23 cellular contexts compared by ENCODE assay signal in the genomic region with DNA sequence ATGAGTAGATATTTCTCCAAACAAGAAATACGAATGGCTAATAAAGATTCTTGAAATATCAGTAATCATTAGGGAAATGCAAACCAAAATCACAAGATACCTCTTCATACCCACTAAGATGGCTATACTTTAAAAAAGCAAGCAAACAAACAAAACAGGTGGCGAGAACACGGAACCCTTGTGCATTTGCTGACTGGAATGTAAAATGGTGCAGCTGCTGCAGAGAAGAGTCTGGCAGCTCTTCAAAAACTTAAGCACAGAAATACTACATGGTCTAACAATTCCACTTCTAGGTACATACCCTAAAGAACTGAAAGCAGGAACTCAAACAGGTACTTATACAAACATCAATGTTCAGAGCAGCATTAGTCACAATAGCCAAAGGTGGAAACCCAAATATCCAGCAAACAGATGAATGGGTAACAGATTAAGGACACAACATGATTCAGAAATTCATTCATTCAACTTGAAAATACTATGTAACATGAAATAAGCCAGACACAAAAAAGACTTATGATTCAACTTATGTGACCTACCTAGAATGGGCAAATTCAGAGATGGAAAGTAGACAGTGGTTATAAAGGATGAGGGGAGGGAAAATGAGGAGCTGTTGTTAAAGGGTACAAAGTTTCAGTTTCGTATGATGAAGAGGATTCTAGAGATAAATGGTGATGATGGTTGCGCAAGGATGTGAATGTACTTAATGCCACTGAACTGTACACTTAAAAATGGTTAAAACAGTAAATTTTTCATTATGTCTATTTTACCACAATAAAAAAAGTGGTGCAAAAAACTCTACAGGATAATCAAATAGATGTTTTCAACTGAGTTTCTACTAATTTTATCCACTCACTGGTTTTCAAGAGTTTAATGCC. TPM values are rescaled to one million over a fixed set of nuclear protein-coding genes. Genes with fewer than 3 reads are reported as not detected.
DNase-seq lines count a peak whose midpoint lies in the region; ATAC-seq and TF ChIP-seq lines count a peak whose summit lies in the region.
"Had no signal": no experiment of that assay in that cellular context is flagged by ENCODE, and none has a peak within 500 bp of the region (broad histone marks: within the 10 kb centered on the region; RNA-seq: fewer than 3 reads in every experiment).

No MANE protein-coding gene starts in this region.

- no peak overlapping the region for H3K4me3 Mint-ChIP-seq in activated CD4-positive, alpha-beta T cell treated with anti-CD3 and anti-CD28 coated beads, Interleukin-2, amount 10 ng/mL, durations not matched to agents 24 days and 14 days
- no peak overlapping the region for H3K4me3 Mint-ChIP-seq in activated T-helper 1 cell treated with anti-CD3 and anti-CD28 coated beads, Interleukin-12 subunit alpha, Interleukin-12 subunit beta, Interleukin-2, Interleukin-4 antibody, amounts not matched to agents 30 ng/mL and 10 ng/mL and 1 ng/mL, durations not matched to agents 14 hours and 24 hours and 36 hours
- H3K4me3 Mint-ChIP-seq in progenitor cell of endocrine pancreas (ENCODE audit: low read depth), result no peak overlapping the region
- H3K4me3 Mint-ChIP-seq: central memory CD8-positive, alpha-beta T cell; mesothelial cell of epicardium had no signal

- TF ChIP-seq CTCF in progenitor cell of endocrine pancreas (IDR thresholded peaks at IDR 0.05; ENCODE audit: unreplicated experiment), result no peak
- no peak for TF ChIP-seq CTCF in coronary artery (IDR thresholded peaks at IDR 0.05)

- intact Hi-C loops in activated CD4-positive, alpha-beta T cell treated with anti-CD3 and anti-CD28 coated beads, Interleukin-2, amount 10 ng/mL, durations not matched to agents 24 days and 14 days (cut with micrococcal nuclease), result loop anchor here (5.0 kb wide), 1 partner anchor 86 kb away; a partner anchor contains a TSS
- intact Hi-C loops in activated T-helper 1 cell treated with anti-CD3 and anti-CD28 coated beads, Interleukin-12 subunit alpha, Interleukin-12 subunit beta, Interleukin-2, Interleukin-4 antibody, amounts not matched to agents 30 ng/mL and 10 ng/mL and 1 ng/mL, durations not matched to agents 14 hours and 24 hours and 36 hours (cut with micrococcal nuclease), result loop anchor here (2.0 kb wide), 1 partner anchor 78 kb away; no protein-coding TSS in a partner anchor

- H3K27ac ChIP-seq in coronary artery, result no peak overlapping the region
- H3K27ac ChIP-seq: BLaER1, gastroesophageal sphincter, KMS-11, psoas muscle had no signal

- ATAC-seq in HG02973 (IDR thresholded peaks at IDR 0.05; ENCODE audit: unreplicated experiment) (peak; percentile 69), GM21447 (IDR thresholded peaks at IDR 0.05; ENCODE audit: unreplicated experiment) (no peak)
- ATAC-seq: gastroesophageal sphincter, left colon, psoas muscle had no signal

- H3K27me3 Mint-ChIP-seq in activated CD4-positive, alpha-beta T cell treated with anti-CD3 and anti-CD28 coated beads, Interleukin-2, amount 10 ng/mL, durations not matched to agents 24 days and 14 days, result no peaks in the 10 kb centered on the region
- no peaks in the 10 kb centered on the region for H3K27me3 Mint-ChIP-seq in activated T-helper 1 cell treated with anti-CD3 and anti-CD28 coated beads, Interleukin-12 subunit alpha, Interleukin-12 subunit beta, Interleukin-2, Interleukin-4 antibody, amounts not matched to agents 30 ng/mL and 10 ng/mL and 1 ng/mL, durations not matched to agents 14 hours and 24 hours and 36 hours (ENCODE audit: insufficient read depth)
- H3K27me3 Mint-ChIP-seq in progenitor cell of endocrine pancreas, result no peaks in the 10 kb centered on the region
- H3K27me3 Mint-ChIP-seq: central memory CD8-positive, alpha-beta T cell had no signal

- no peaks in the 10 kb centered on the region for H3K9me3 Mint-ChIP-seq in activated CD4-positive, alpha-beta T cell treated with anti-CD3 and anti-CD28 coated beads, Interleukin-2, amount 10 ng/mL, durations not matched to agents 24 days and 14 days
- no peaks in the 10 kb centered on the region for H3K9me3 Mint-ChIP-seq in activated T-helper 1 cell treated with anti-CD3 and anti-CD28 coated beads, Interleukin-12 subunit alpha, Interleukin-12 subunit beta, Interleukin-2, Interleukin-4 antibody, amounts not matched to agents 30 ng/mL and 10 ng/mL and 1 ng/mL, durations not matched to agents 14 hours and 24 hours and 36 hours
- H3K9me3 Mint-ChIP-seq in progenitor cell of endocrine pancreas (ENCODE audit: low read depth), result no peaks in the 10 kb centered on the region
- H3K9me3 Mint-ChIP-seq: central memory CD8-positive, alpha-beta T cell; mesothelial cell of epicardium had no signal

- no peak for DNase-seq in activated CD4-positive, alpha-beta T cell treated with anti-CD3 and anti-CD28 coated beads, Interleukin-2, amount 10 ng/mL, durations not matched to agents 24 days and 14 days
- no peak for DNase-seq in activated CD4-positive, alpha-beta T cell treated with anti-CD3 and anti-CD28 coated beads, Interleukin-2, amount 50 U/mL, for 4 hours
- DNase-seq in activated T-helper 1 cell treated with anti-CD3 and anti-CD28 coated beads, Interleukin-12 subunit alpha, Interleukin-12 subunit beta, Interleukin-2, Interleukin-4 antibody, amounts not matched to agents 30 ng/mL and 10 ng/mL and 1 ng/mL, durations not matched to agents 14 hours and 24 hours and 36 hours (ENCODE audit: low spot score), result no peak
- DNase-seq in progenitor cell of endocrine pancreas (ENCODE audit: low spot score, unreplicated experiment) (no peak), coronary artery (ENCODE audit: low spot score) (no peak), midbrain (lab: John Stamatoyannopoulos, UW) (no peak)
- DNase-seq: activated CD8-positive, alpha-beta memory T cell treated with anti-CD3 and anti-CD28 coated beads for 24 hours; activated gamma-delta T cell treated with Interleukin-2 at 50 U/mL for 16 hours; aorta; effector CD4-positive, alpha-beta T cell; left colon; NCI-H524; psoas muscle; Right ventricle myocardium superior; stimulated activated CD4-positive, alpha-beta T cell treated with anti-CD3 and anti-CD28 coated beads, Interleukin-4, amount 100 ng/mL, for 24 hours; substantia nigra had no signal

- peaks cover 69% of the 10 kb centered on the region for H3K36me3 Mint-ChIP-seq in activated CD4-positive, alpha-beta T cell treated with anti-CD3 and anti-CD28 coated beads, Interleukin-2, amount 10 ng/mL, durations not matched to agents 24 days and 14 days (ENCODE audit: low read depth)
- peaks cover 54% of the 10 kb centered on the region for H3K36me3 Mint-ChIP-seq in activated T-helper 1 cell treated with anti-CD3 and anti-CD28 coated beads, Interleukin-12 subunit alpha, Interleukin-12 subunit beta, Interleukin-2, Interleukin-4 antibody, amounts not matched to agents 30 ng/mL and 10 ng/mL and 1 ng/mL, durations not matched to agents 14 hours and 24 hours and 36 hours (ENCODE audit: low read depth)
- H3K36me3 Mint-ChIP-seq in progenitor cell of endocrine pancreas (ENCODE audit: insufficient read depth), result peaks cover 30% of the 10 kb centered on the region

- peaks cover 17% of the 10 kb centered on the region for H3K4me1 Mint-ChIP-seq in activated CD4-positive, alpha-beta T cell treated with anti-CD3 and anti-CD28 coated beads, Interleukin-2, amount 10 ng/mL, durations not matched to agents 24 days and 14 days
- peaks cover 23% of the 10 kb centered on the region for H3K4me1 Mint-ChIP-seq in activated T-helper 1 cell treated with anti-CD3 and anti-CD28 coated beads, Interleukin-12 subunit alpha, Interleukin-12 subunit beta, Interleukin-2, Interleukin-4 antibody, amounts not matched to agents 30 ng/mL and 10 ng/mL and 1 ng/mL, durations not matched to agents 14 hours and 24 hours and 36 hours (ENCODE audit: low read depth)
- no peaks in the 10 kb centered on the region for H3K4me1 Mint-ChIP-seq in progenitor cell of endocrine pancreas (ENCODE audit: low read depth)
- H3K4me1 Mint-ChIP-seq: central memory CD8-positive, alpha-beta T cell; mesothelial cell of epicardium had no signal

- no peak overlapping the region for H3K4me3 ChIP-seq in coronary artery
- H3K4me3 ChIP-seq: BLaER1, gastroesophageal sphincter, psoas muscle had no signal

- peak overlapping the region; percentile 12 for H3K27ac Mint-ChIP-seq in activated CD4-positive, alpha-beta T cell treated with anti-CD3 and anti-CD28 coated beads, Interleukin-2, amount 10 ng/mL, durations not matched to agents 24 days and 14 days
- peak overlapping the region; percentile 0 for H3K27ac Mint-ChIP-seq in activated T-helper 1 cell treated with anti-CD3 and anti-CD28 coated beads, Interleukin-12 subunit alpha, Interleukin-12 subunit beta, Interleukin-2, Interleukin-4 antibody, amounts not matched to agents 30 ng/mL and 10 ng/mL and 1 ng/mL, durations not matched to agents 14 hours and 24 hours and 36 hours
- H3K27ac Mint-ChIP-seq in progenitor cell of endocrine pancreas, result peak overlapping the region; percentile 4
- H3K27ac Mint-ChIP-seq: mesothelial cell of epicardium had no signal

RNA-seq across cellular contexts. Expression of a gene that starts 26.9 kb away (rescaled TPM):
- total RNA-seq in activated CD4-positive, alpha-beta T cell treated with anti-CD3 and anti-CD28 coated beads, Interleukin-2, amount 10 ng/mL, durations not matched to agents 24 days and 14 days, result 2.5 and 3.1 TPM in 2 replicates
- 3.7 TPM in 2 replicates for total RNA-seq in activated T-helper 1 cell treated with anti-CD3 and anti-CD28 coated beads, Interleukin-12 subunit alpha, Interleukin-12 subunit beta, Interleukin-2, Interleukin-4 antibody, amounts not matched to agents 30 ng/mL and 10 ng/mL and 1 ng/mL, durations not matched to agents 14 hours and 24 hours and 36 hours
- total RNA-seq in progenitor cell of endocrine pancreas, result 3.9 and 4.4 TPM in 2 replicates
